ENCODE assay signal across 1 cellular context in genomic region chr4:112747035-112747434, GRCh38.
TF ChIP-seq lines count a peak whose summit lies in the region.

No MANE protein-coding gene starts in this region.

TF ChIP-seq in HepG2, 621 proteins besides CTCF, POLR2A, EP300 and RAD21 (continued from another document):
- TF ChIP-seq HMGXB4 (CRISPR knock-in tag; IDR thresholded peaks at IDR 0.05; ENCODE audit: borderline replicate concordance in 1 of 2, low read depth in 1 of 2) (no peak), FOXA3 (CRISPR knock-in tag; IDR thresholded peaks at IDR 0.05) (no peak), ZNF296 (CRISPR knock-in tag; conservative IDR thresholded peaks at IDR 0.05) (no peak), HNRNPL (IDR thresholded peaks at IDR 0.05; ENCODE audit: low read depth, low read length) (no peak), ZBTB46 (CRISPR knock-in tag; IDR thresholded peaks at IDR 0.05; ENCODE audit: borderline replicate concordance) (no peak), ZNF160 (CRISPR knock-in tag; IDR thresholded peaks at IDR 0.05) (no peak), ZNF124 (CRISPR knock-in tag; IDR thresholded peaks at IDR 0.05) (no peak), GABPA (IDR thresholded peaks at IDR 0.05; ENCODE audit: low read depth, low read length) (no peak), GABPA (CRISPR knock-in tag; IDR thresholded peaks at IDR 0.05; ENCODE audit: low read depth) (no peak), NFIB (CRISPR knock-in tag; IDR thresholded peaks at IDR 0.05; ENCODE audit: borderline replicate concordance) (no peak), PRDM15 (CRISPR knock-in tag; IDR thresholded peaks at IDR 0.05) (no peak), CENPBD1 (CRISPR knock-in tag; IDR thresholded peaks at IDR 0.05; ENCODE audit: borderline replicate concordance, low read depth) (no peak), ZNF792 (CRISPR knock-in tag; IDR thresholded peaks at IDR 0.05) (no peak), HINFP (CRISPR knock-in tag; IDR thresholded peaks at IDR 0.05; ENCODE audit: low read depth) (no peak), ZNF589 (CRISPR knock-in tag; conservative IDR thresholded peaks at IDR 0.05) (no peak), MEIS1 (CRISPR knock-in tag; IDR thresholded peaks at IDR 0.05; ENCODE audit: borderline replicate concordance) (no peak)
